ENCODE assay signal across 13 cellular contexts in the genomic region with DNA sequence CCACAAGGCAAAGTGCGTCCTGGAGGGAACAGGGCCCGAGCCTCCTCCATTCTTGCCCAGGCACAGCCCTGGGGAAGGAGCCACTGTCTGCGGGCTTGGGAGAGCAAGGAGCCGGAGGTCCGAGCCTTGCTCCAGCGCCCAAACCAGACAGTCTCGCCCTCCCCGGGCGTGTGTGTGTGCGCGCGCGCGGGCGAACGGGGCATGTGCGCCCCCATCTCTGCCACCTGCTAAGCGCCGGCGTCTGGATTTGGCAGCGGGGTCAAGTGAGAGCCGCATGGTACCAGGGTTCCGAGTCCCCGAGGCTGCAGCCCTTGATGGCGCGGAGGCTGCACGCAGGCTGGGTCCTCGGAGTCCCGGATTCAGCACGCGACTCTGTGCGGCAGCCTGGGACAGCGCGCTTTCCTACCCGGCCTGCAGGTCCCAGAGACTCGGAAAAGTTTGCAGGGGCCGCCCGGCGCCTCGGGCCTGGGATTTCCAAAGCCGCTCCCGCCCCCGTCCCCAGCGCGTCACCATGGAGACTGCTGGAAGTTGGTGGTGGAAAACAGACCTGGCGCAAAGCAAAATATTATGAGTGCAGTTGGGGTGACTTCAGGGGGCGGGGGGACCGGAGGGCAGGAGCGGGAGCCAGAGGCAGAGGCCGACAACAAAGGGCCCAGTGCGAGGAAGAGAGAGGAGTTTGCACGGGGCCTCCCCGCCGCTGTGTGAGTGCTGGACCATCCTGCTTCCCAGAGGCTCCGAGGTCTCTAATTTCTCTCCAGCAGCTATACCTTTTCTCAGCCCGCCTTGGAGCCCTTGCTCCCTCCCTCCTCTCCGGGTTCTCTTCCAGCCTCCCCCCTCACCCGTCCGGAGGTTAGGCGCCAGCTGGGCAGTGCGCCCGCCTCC. TPM values are rescaled to one million over a fixed set of nuclear protein-coding genes. Genes with fewer than 3 reads are reported as not detected.
DNase-seq lines count a peak whose midpoint lies in the region; ATAC-seq and TF ChIP-seq lines count a peak whose summit lies in the region.
"Had no signal": no experiment of that assay in that cellular context is flagged by ENCODE, and none has a peak within 500 bp of the region (broad histone marks: within the 10 kb centered on the region; RNA-seq: fewer than 3 reads in every experiment).

No MANE protein-coding gene starts in this region.

- H3K36me3 ChIP-seq in SK-N-SH (replicated peaks in 1 of 2; ENCODE audit: control insufficient read depth in 1 of 2, insufficient read depth in 2 of 2, low read length in 1 of 2), result no peaks in the 10 kb centered on the region
- H3K36me3 ChIP-seq in gastrocnemius medialis, result no peaks in the 10 kb centered on the region
- H3K36me3 ChIP-seq: ascending aorta, thyroid gland had no signal

- TF ChIP-seq CTCF in SK-N-SH (IDR thresholded peaks at IDR 0.05) (no peak), gastrocnemius medialis (IDR thresholded peaks at IDR 0.05 in 4 of 5, conservative IDR thresholded peaks at IDR 0.05 in 1 of 5) (no peak)

- H3K79me2 ChIP-seq in SK-N-SH (ENCODE audit: insufficient read depth), result no peaks in the 10 kb centered on the region

- H3K27me3 ChIP-seq in SK-N-SH (ENCODE audit: insufficient read depth), result peaks cover 82% of the 10 kb centered on the region
- peaks cover 67 to 73% (median 68%) of the 10 kb centered on the region in 3 donors for H3K27me3 ChIP-seq in gastrocnemius medialis

- TF ChIP-seq POLR2A in gastrocnemius medialis (IDR thresholded peaks at IDR 0.05), result no peak

- no peak overlapping the region for H3K9ac ChIP-seq in SK-N-SH

- 2% methylated on average over 37 of the region's 62 CpGs for WGBS in SK-N-SH (ENCODE audit: low lambda C conversion rate)

- H2AFZ ChIP-seq in SK-N-SH (ENCODE audit: low read depth), result no peak overlapping the region

- H3K4me3 ChIP-seq in SK-N-SH (ENCODE audit: low read depth in 2 of 2, low read length in 1 of 2) (peak overlapping the region; percentile 9 to 32; a peak in 2 of 4 replicates), iPS-18c (ENCODE audit: insufficient read depth, low read depth, low read length) (peak overlapping the region; percentile 60), gastrocnemius medialis (peak overlapping the region; percentile 1 to 46 (median 24))

- POLR2A ChIA-PET in SK-N-SH (lab: Yijun Ruan, JAX), result no interaction called here

- no peaks in the 10 kb centered on the region for H3F3A ChIP-seq in SK-N-SH (replicated peaks; ENCODE audit: insufficient read depth)

- H3K27ac ChIP-seq in SK-N-SH (ENCODE audit: low read depth in 2 of 2, low read length in 1 of 2) (no peak overlapping the region), gastrocnemius medialis (no peak overlapping the region)
- H3K27ac ChIP-seq: ascending aorta, thyroid gland had no signal

- no peak for TF ChIP-seq RAD21 in SK-N-SH (IDR thresholded peaks at IDR 0.05; ENCODE audit: low read length)

- no peaks in the 10 kb centered on the region for H4K20me1 ChIP-seq in SK-N-SH (ENCODE audit: insufficient read depth)

- H3K9me3 ChIP-seq in SK-N-SH (no peaks in the 10 kb centered on the region), iPS-18c (ENCODE audit: control insufficient read depth, insufficient read depth, low read length) (no peaks in the 10 kb centered on the region), gastrocnemius medialis (no peaks in the 10 kb centered on the region)
- H3K9me3 ChIP-seq: ascending aorta, thyroid gland had no signal

- DNase-seq in NCI-H2171 treated with DMSO at 0.1 percent for 48 hours (lab: John Stamatoyannopoulos, UW) (peak; percentile 27), NCI-H2171 (lab: John Stamatoyannopoulos, UW) (no peak), SK-N-SH (peak; percentile 49), gastrocnemius medialis (no peak), NOMO-1 (lab: John Stamatoyannopoulos, UW; ENCODE audit: unreplicated experiment in 2 of 2) (no peak), NCI-H82 (lab: John Stamatoyannopoulos, UW) (no peak), NCI-H748 (lab: John Stamatoyannopoulos, UW; ENCODE audit: unreplicated experiment) (no peak)
- DNase-seq: activated CD8-positive, alpha-beta T cell treated with anti-CD3 and anti-CD28 coated beads, Interleukin-2, amount 10 ng/mL, durations not matched to agents 7 days and 5 days; naive B cell; stimulated activated CD4-positive, alpha-beta T cell treated with anti-CD3 and anti-CD28 coated beads, Interleukin-4, amount 100 ng/mL, for 1 hour; thyroid gland had no signal

- H3K4me2 ChIP-seq in SK-N-SH, result peak overlapping the region; percentile 68; the same call in 1 of the 2 replicates

- TF ChIP-seq EP300 in SK-N-SH (IDR thresholded peaks at IDR 0.05; ENCODE audit: borderline replicate concordance in 1 of 2, low read depth in 1 of 2, low read length in 1 of 2), result no peak

- CTCF ChIA-PET in SK-N-SH (lab: Yijun Ruan, JAX), result no interaction called here

- no peak for ATAC-seq in gastrocnemius medialis
- ATAC-seq: activated CD8-positive, alpha-beta T cell treated with anti-CD3 and anti-CD28 coated beads, Interleukin-2, amount 10 ng/mL, durations not matched to agents 7 days and 5 days had no signal

- intact Hi-C loops in gastrocnemius medialis (cut with DNase I; ENCODE audit: low total_unique reads), result no loop called here

- no peaks in the 10 kb centered on the region; a peak in 1 of 4 replicates for H3K4me1 ChIP-seq in SK-N-SH (ENCODE audit: control insufficient read depth in 1 of 2, insufficient read depth in 2 of 2, low read depth in 1 of 2, low read length in 1 of 2)
- H3K4me1 ChIP-seq in gastrocnemius medialis, result peaks cover 3 to 27% of the 10 kb centered on the region in 2 donors

- H3K9me2 ChIP-seq in SK-N-SH, result no peaks in the 10 kb centered on the region

- in situ Hi-C loops in gastrocnemius medialis (cut with MboI; ENCODE audit: low sequenced_read_pairs in 4 of 4), result no loop called here

TF ChIP-seq in SK-N-SH, 30 proteins besides CTCF, POLR2A, EP300 and RAD21:
- TF ChIP-seq RFX5 (IDR thresholded peaks at IDR 0.05; ENCODE audit: low read length), result no peak
- TF ChIP-seq RXRA (IDR thresholded peaks at IDR 0.05; ENCODE audit: borderline replicate concordance, low read depth), result no peak
- TF ChIP-seq, protein P1, sequence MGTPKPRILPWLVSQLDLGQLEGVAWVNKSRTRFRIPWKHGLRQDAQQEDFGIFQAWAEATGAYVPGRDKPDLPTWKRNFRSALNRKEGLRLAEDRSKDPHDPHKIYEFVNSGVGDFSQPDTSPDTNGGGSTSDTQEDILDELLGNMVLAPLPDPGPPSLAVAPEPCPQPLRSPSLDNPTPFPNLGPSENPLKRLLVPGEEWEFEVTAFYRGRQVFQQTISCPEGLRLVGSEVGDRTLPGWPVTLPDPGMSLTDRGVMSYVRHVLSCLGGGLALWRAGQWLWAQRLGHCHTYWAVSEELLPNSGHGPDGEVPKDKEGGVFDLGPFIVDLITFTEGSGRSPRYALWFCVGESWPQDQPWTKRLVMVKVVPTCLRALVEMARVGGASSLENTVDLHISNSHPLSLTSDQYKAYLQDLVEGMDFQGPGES (IDR thresholded peaks at IDR 0.05; ENCODE audit: low read depth, low read length), result no peak
- no peak for TF ChIP-seq NFIC (IDR thresholded peaks at IDR 0.05; ENCODE audit: borderline replicate concordance)
- TF ChIP-seq NRF1 (IDR thresholded peaks at IDR 0.05; ENCODE audit: low read depth, low read length), result no peak
- TF ChIP-seq TEAD4 (IDR thresholded peaks at IDR 0.05; ENCODE audit: borderline replicate concordance, insufficient read depth), result no peak
- TF ChIP-seq, protein P2, sequence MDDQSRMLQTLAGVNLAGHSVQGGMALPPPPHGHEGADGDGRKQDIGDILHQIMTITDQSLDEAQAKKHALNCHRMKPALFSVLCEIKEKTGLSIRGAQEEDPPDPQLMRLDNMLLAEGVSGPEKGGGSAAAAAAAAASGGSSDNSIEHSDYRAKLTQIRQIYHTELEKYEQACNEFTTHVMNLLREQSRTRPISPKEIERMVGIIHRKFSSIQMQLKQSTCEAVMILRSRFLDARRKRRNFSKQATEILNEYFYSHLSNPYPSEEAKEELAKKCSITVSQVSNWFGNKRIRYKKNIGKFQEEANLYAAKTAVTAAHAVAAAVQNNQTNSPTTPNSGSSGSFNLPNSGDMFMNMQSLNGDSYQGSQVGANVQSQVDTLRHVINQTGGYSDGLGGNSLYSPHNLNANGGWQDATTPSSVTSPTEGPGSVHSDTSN (IDR thresholded peaks at IDR 0.05), result no peak
- TF ChIP-seq CHD2 (IDR thresholded peaks at IDR 0.05; ENCODE audit: low read length, partially characterized antibody), result no peak
- TF ChIP-seq TAF1 (IDR thresholded peaks at IDR 0.05; ENCODE audit: borderline replicate concordance, low read depth, low read length), result no peak
- TF ChIP-seq ELF1 (IDR thresholded peaks at IDR 0.05), result no peak
- TF ChIP-seq, protein P3, sequence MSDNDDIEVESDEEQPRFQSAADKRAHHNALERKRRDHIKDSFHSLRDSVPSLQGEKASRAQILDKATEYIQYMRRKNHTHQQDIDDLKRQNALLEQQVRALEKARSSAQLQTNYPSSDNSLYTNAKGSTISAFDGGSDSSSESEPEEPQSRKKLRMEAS (IDR thresholded peaks at IDR 0.05; ENCODE audit: low read depth), result no peak
- TF ChIP-seq EZH2phosphoT487 (IDR thresholded peaks at IDR 0.05; ENCODE audit: borderline replicate concordance, low read depth), result no peak
- no peak for TF ChIP-seq FOXM1 (IDR thresholded peaks at IDR 0.05; ENCODE audit: low read depth)
- TF ChIP-seq FOXJ3 (CRISPR knock-in tag; IDR thresholded peaks at IDR 0.05), result no peak
- TF ChIP-seq RCOR1 (IDR thresholded peaks at IDR 0.05; ENCODE audit: low read length), result no peak
- TF ChIP-seq TCF12 (IDR thresholded peaks at IDR 0.05), result no peak
- TF ChIP-seq YY1 (IDR thresholded peaks at IDR 0.05; ENCODE audit: low read depth), result no peak
- TF ChIP-seq, protein P4, sequence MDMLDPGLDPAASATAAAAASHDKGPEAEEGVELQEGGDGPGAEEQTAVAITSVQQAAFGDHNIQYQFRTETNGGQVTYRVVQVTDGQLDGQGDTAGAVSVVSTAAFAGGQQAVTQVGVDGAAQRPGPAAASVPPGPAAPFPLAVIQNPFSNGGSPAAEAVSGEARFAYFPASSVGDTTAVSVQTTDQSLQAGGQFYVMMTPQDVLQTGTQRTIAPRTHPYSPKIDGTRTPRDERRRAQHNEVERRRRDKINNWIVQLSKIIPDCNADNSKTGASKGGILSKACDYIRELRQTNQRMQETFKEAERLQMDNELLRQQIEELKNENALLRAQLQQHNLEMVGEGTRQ (IDR thresholded peaks at IDR 0.05; ENCODE audit: borderline replicate concordance, low read depth, low read length), result no peak
- no peak for TF ChIP-seq MEF2A (IDR thresholded peaks at IDR 0.05; ENCODE audit: borderline replicate concordance, low read depth)
- no peak for TF ChIP-seq MXI1 (IDR thresholded peaks at IDR 0.05; ENCODE audit: low read depth, low read length)

RNA-seq across cellular contexts. Expression of a gene that starts 4.2 kb away (rescaled TPM):
- not detected in 2 replicates for polyA plus RNA-seq in SK-N-SH (2012; rRNA removed)
- not detected in 2 replicates for polyA plus RNA-seq in SK-N-SH (2012; cell fraction: cytosol; rRNA removed)
- not detected in 2 replicates for polyA plus RNA-seq in SK-N-SH (2012; cell fraction: nucleus; rRNA removed)
- total RNA-seq in gastrocnemius medialis, result not detected
- total RNA-seq: activated CD8-positive, alpha-beta T cell treated with anti-CD3 and anti-CD28 coated beads, Interleukin-2, amount 10 ng/mL, durations not matched to agents 7 days and 5 days; ascending aorta had no signal

Comparison
In these comparisons a context has a peak if more than half of its experiments do, and no peak if none do; other contexts are left out.
1. DNase-seq: peak in NCI-H2171 treated with DMSO at 0.1 percent for 48 hours (single experiment) and SK-N-SH (single experiment); none in NCI-H2171 (single experiment), gastrocnemius medialis (0 of 2), NOMO-1 (0 of 2), NCI-H82 (single experiment) and NCI-H748 (single experiment).
2. Peak in every context shown above with its lines, with median percentiles within 50 percentile points of each other: H3K4me3 ChIP-seq.